Comparison of ENCODE assay signal across 1 cellular context in genomic region chr9:98917691-98918487, GRCh38.
TF ChIP-seq lines count a peak whose summit lies in the region.

No MANE protein-coding gene starts in this region.

TF ChIP-seq in IMR-90, 13 proteins besides CTCF, POLR2A, EP300 and RAD21:
- no peak for TF ChIP-seq CEBPB (IDR thresholded peaks at IDR 0.05; ENCODE audit: low read depth, low read length)
- peak; percentile 62; the same call in 1 of the 2 replicates for TF ChIP-seq BHLHE40 (IDR thresholded peaks at IDR 0.05; ENCODE audit: low read depth, low read length)
TF ChIP-seq in IMR-90: peak in this region for 1.
